6 cellular contexts compared by ENCODE assay signal in genomic region chr12:123248129-123248528, GRCh38. TPM values are rescaled to one million over a fixed set of nuclear protein-coding genes. Genes with fewer than 3 reads are reported as not detected.
DNase-seq lines count a peak whose midpoint lies in the region; ATAC-seq and TF ChIP-seq lines count a peak whose summit lies in the region.
"Not testable (repeated sequence)": the region's sequence is repeated elsewhere in the genome, so short reads cannot be mapped to it uniquely, and the experiment has no call there.

No MANE protein-coding gene starts in this region.

- H3K4me3 ChIP-seq in HEK293 (ENCODE audit: low read depth, low read length), result not testable (repeated sequence)

- not testable (repeated sequence) for TF ChIP-seq CTCF in HEK293 (tag by site-specific recombination; IDR thresholded peaks at IDR 0.05); natural killer cell (IDR thresholded peaks at IDR 0.05)

- not testable (repeated sequence) for H3K9me3 Mint-ChIP-seq in activated CD4-positive, alpha-beta T cell treated with anti-CD3 and anti-CD28 coated beads for 36 hours (ENCODE audit: low read depth); activated T-cell treated with anti-CD3 and anti-CD28 coated beads, Interleukin-2, amount 50 U/mL, for 72 hours; activated naive CD8-positive, alpha-beta T cell treated with anti-CD3 and anti-CD28 coated beads for 36 hours; natural killer cell

- peak overlapping the region; percentile 31 for H3K27ac Mint-ChIP-seq in activated CD4-positive, alpha-beta T cell treated with anti-CD3 and anti-CD28 coated beads for 36 hours
- peak overlapping the region; percentile 70 for H3K27ac Mint-ChIP-seq in activated T-cell treated with anti-CD3 and anti-CD28 coated beads, Interleukin-2, amount 50 U/mL, for 72 hours
- peak overlapping the region; percentile 75 for H3K27ac Mint-ChIP-seq in activated naive CD8-positive, alpha-beta T cell treated with anti-CD3 and anti-CD28 coated beads for 36 hours
- peak overlapping the region; percentile 2 to 29 for H3K27ac Mint-ChIP-seq in natural killer cell

- peaks cover 0 to 14% of the 10 kb centered on the region in 2 experiments; a peak in 2 of 3 replicates for H3K36me3 ChIP-seq in HEK293 (ENCODE audit: control insufficient read depth in 2 of 2, insufficient read depth in 1 of 2, low read length in 2 of 2)

- not testable (repeated sequence) for H3K27me3 Mint-ChIP-seq in activated CD4-positive, alpha-beta T cell treated with anti-CD3 and anti-CD28 coated beads for 36 hours; activated T-cell treated with anti-CD3 and anti-CD28 coated beads, Interleukin-2, amount 50 U/mL, for 72 hours (ENCODE audit: low read depth); activated naive CD8-positive, alpha-beta T cell treated with anti-CD3 and anti-CD28 coated beads for 36 hours; natural killer cell (ENCODE audit: low read depth in 2 of 2)

- H3K4me3 Mint-ChIP-seq in activated CD4-positive, alpha-beta T cell treated with anti-CD3 and anti-CD28 coated beads for 36 hours; natural killer cell: not testable (repeated sequence)
- H3K4me3 Mint-ChIP-seq in activated T-cell treated with anti-CD3 and anti-CD28 coated beads, Interleukin-2, amount 50 U/mL, for 72 hours, result peak overlapping the region in 1 of 2 donors; percentile 6
- H3K4me3 Mint-ChIP-seq in activated naive CD8-positive, alpha-beta T cell treated with anti-CD3 and anti-CD28 coated beads for 36 hours, result peak overlapping the region; percentile 22

- ATAC-seq in activated CD4-positive, alpha-beta T cell treated with anti-CD3 and anti-CD28 coated beads for 36 hours; activated T-cell treated with anti-CD3 and anti-CD28 coated beads, Interleukin-2, amount 50 U/mL, for 72 hours (replicated peaks in 1 of 2); natural killer cell: not testable (repeated sequence)

- H3K36me3 Mint-ChIP-seq in activated CD4-positive, alpha-beta T cell treated with anti-CD3 and anti-CD28 coated beads for 36 hours (ENCODE audit: low read depth), result peaks cover 34% of the 10 kb centered on the region
- H3K36me3 Mint-ChIP-seq in activated T-cell treated with anti-CD3 and anti-CD28 coated beads, Interleukin-2, amount 50 U/mL, for 72 hours (ENCODE audit: insufficient read depth in 2 of 2), result peaks cover 9 to 34% of the 10 kb centered on the region in 2 donors
- peaks cover 42% of the 10 kb centered on the region for H3K36me3 Mint-ChIP-seq in activated naive CD8-positive, alpha-beta T cell treated with anti-CD3 and anti-CD28 coated beads for 36 hours
- not testable (repeated sequence) for H3K36me3 Mint-ChIP-seq in natural killer cell

- POLR2A ChIA-PET in HEK293 (lab: Yijun Ruan, JAX), result interaction anchor here (5.7 kb wide), 1 partner anchor 15 kb away, joined by 56 read pairs; the partner anchor contains the start of genes MPHOSPH9 and MTRFR
- POLR2A ChIA-PET in activated CD4-positive, alpha-beta T cell treated with anti-CD3 and anti-CD28 coated beads for 36 hours (lab: Charles Lee), result interaction anchor here (0.6 to 1.6 kb wide), 5 partner anchors 10 to 1140 kb away, joined by 3 to 14 read pairs (median 6); partner anchors contain the start of genes MPHOSPH9 and MTRFR

- H3K27ac ChIP-seq in HEK293 (ENCODE audit: extremely low read depth, low read depth, low read length), result not testable (repeated sequence)
- peak overlapping the region; percentile 9 for H3K27ac ChIP-seq in epithelial cell of prostate

- H3K4me1 ChIP-seq in HEK293 (ENCODE audit: control insufficient read depth, insufficient read depth, low read length), result not testable (repeated sequence)

- peaks cover 53% of the 10 kb centered on the region for H3K4me1 Mint-ChIP-seq in activated CD4-positive, alpha-beta T cell treated with anti-CD3 and anti-CD28 coated beads for 36 hours
- H3K4me1 Mint-ChIP-seq in activated T-cell treated with anti-CD3 and anti-CD28 coated beads, Interleukin-2, amount 50 U/mL, for 72 hours (ENCODE audit: low read depth), result peaks cover 54% of the 10 kb centered on the region
- peaks cover 44% of the 10 kb centered on the region for H3K4me1 Mint-ChIP-seq in activated naive CD8-positive, alpha-beta T cell treated with anti-CD3 and anti-CD28 coated beads for 36 hours
- H3K4me1 Mint-ChIP-seq in natural killer cell, result peaks cover 49 to 54% of the 10 kb centered on the region in 2 donors

- CTCF ChIA-PET in HEK293 (lab: Yijun Ruan, JAX), result interaction anchor here (3.1 kb wide), 1 partner anchor 10 kb away, joined by 18 read pairs; no protein-coding TSS in a partner anchor
- CTCF ChIA-PET in activated CD4-positive, alpha-beta T cell treated with anti-CD3 and anti-CD28 coated beads for 36 hours (lab: Charles Lee), result interaction anchor here (0.9 to 3.5 kb wide), 2 partner anchors 10 to 25 kb away, joined by 3 to 24 read pairs; no protein-coding TSS in a partner anchor

- intact Hi-C loops in activated CD4-positive, alpha-beta T cell treated with anti-CD3 and anti-CD28 coated beads for 36 hours (cut with DNase I, micrococcal nuclease); natural killer cell (cut with micrococcal nuclease): not testable (repeated sequence)

- DNase-seq in activated CD4-positive, alpha-beta T cell treated with anti-CD3 and anti-CD28 coated beads for 36 hours; activated T-cell treated with anti-CD3 and anti-CD28 coated beads, Interleukin-2, amount 50 U/mL, for 72 hours; activated naive CD8-positive, alpha-beta T cell treated with anti-CD3 and anti-CD28 coated beads for 36 hours; epithelial cell of prostate (ENCODE audit: low read depth, low spot score); natural killer cell: not testable (repeated sequence)

- not testable (repeated sequence) for H3K9me3 ChIP-seq in HEK293 (ENCODE audit: control insufficient read depth, insufficient read depth, low read depth, low read length)

TF ChIP-seq in HEK293, 187 proteins besides CTCF, POLR2A, EP300 and RAD21:
- peak; percentile 44 for TF ChIP-seq SETDB1 (IDR thresholded peaks at IDR 0.05; ENCODE audit: insufficient read length, low read length)
TF ChIP-seq in HEK293: peak in this region for 1; not testable (repeated sequence) for 186.

RNA-seq across cellular contexts. Expression of gene MTRFR, which starts 14.9 kb away (rescaled TPM):
- total RNA-seq in activated CD4-positive, alpha-beta T cell treated with anti-CD3 and anti-CD28 coated beads for 36 hours, result 10 to 100 TPM; 31.1 to 34.7 TPM
- total RNA-seq in activated T-cell treated with anti-CD3 and anti-CD28 coated beads, Interleukin-2, amount 50 U/mL, for 72 hours, result 10 to 100 TPM; 34.0 to 36.6 TPM
- total RNA-seq in activated naive CD8-positive, alpha-beta T cell treated with anti-CD3 and anti-CD28 coated beads for 36 hours, result 10 to 100 TPM; 23.5 to 27.2 TPM
- 10 to 100 TPM; 16.2 to 18.5 (median 17.0) TPM for total RNA-seq in natural killer cell

RNA-seq across cellular contexts. Expression of gene MPHOSPH9, which starts 15.2 kb away (rescaled TPM):
- 100 to 1,000 TPM in 1 of 2 experiments, 10 to 100 TPM in 1; 94.0 to 128 TPM for total RNA-seq in activated CD4-positive, alpha-beta T cell treated with anti-CD3 and anti-CD28 coated beads for 36 hours
- 100 to 1,000 TPM; 104 to 121 TPM for total RNA-seq in activated T-cell treated with anti-CD3 and anti-CD28 coated beads, Interleukin-2, amount 50 U/mL, for 72 hours
- 10 to 100 TPM; 81.8 to 84.0 TPM for total RNA-seq in activated naive CD8-positive, alpha-beta T cell treated with anti-CD3 and anti-CD28 coated beads for 36 hours
- 100 to 1,000 TPM in 2 of 3 donors, 10 to 100 TPM in 1; 97.6 to 114 (median 109) TPM for total RNA-seq in natural killer cell

RNA-seq across cellular contexts. Expression of gene CDK2AP1, which starts 23.5 kb away (rescaled TPM):
- total RNA-seq in activated CD4-positive, alpha-beta T cell treated with anti-CD3 and anti-CD28 coated beads for 36 hours, result 10 to 100 TPM; 69.3 to 77.6 TPM
- 10 to 100 TPM; 37.8 to 40.0 TPM for total RNA-seq in activated T-cell treated with anti-CD3 and anti-CD28 coated beads, Interleukin-2, amount 50 U/mL, for 72 hours
- total RNA-seq in activated naive CD8-positive, alpha-beta T cell treated with anti-CD3 and anti-CD28 coated beads for 36 hours, result 100 to 1,000 TPM; 121 to 128 TPM
- 10 to 100 TPM in 2 of 3 donors, 1 to 10 TPM in 1; 8.2 to 13.3 (median 11.6) TPM for total RNA-seq in natural killer cell

Comparison
In these comparisons a context has a peak if more than half of its experiments do, and no peak if none do; other contexts are left out.
1. H3K27ac Mint-ChIP-seq: peak in every context shown above with its lines; median percentile 75 in activated naive CD8-positive, alpha-beta T cell treated with anti-CD3 and anti-CD28 coated beads for 36 hours; 70 in activated T-cell treated with anti-CD3 and anti-CD28 coated beads, Interleukin-2, amount 50 U/mL, for 72 hours; 31 in activated CD4-positive, alpha-beta T cell treated with anti-CD3 and anti-CD28 coated beads for 36 hours; 16 in natural killer cell.